In the genomic region with DNA sequence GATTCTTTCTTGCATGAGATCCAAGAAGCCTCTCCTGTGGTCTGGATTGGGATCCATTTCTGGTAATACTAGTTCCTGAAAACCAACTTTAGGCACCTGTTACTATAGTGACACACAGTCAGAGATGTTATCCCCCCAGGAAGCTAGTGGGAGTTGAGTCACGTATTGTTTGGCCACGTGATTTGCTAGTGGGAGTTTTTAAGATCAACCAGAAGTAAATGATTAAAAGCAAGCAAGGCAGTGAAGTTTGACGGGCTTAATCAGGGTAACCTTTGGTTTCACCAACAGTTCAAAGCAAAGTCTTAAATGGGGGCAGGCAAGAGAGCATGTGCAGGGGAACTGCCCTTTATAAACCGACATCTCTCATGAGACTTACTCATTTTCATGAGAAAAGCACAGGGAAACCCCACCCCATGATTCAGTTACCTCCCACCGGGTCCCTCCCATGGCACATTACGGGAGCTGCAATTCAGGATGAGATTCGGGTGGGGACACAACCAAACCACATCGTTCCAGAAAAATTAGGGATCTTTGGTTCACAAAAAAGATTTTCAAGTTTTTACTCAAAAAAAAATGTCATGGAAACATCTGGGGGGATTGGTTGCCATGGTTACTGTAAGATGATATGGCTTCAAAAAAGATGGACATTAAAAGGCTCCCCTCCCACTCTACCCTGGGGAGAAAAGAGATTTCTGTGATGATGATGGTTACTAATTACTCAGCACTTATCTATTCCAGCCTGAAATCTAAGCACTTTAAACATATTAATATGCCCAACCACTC, we compare ENCODE assay signal across 9 cellular contexts.
A peak's percentile ranks its signal among the peaks of the same experiment; 100 is the strongest.
DNase-seq lines count a peak whose midpoint lies in the region; ATAC-seq, FAIRE-seq and TF ChIP-seq lines count a peak whose summit lies in the region.
"Had no signal": no experiment of that assay in that cellular context is flagged by ENCODE, and none has a peak within 500 bp of the region (broad histone marks: within the 10 kb centered on the region; RNA-seq: fewer than 3 reads in every experiment).

No MANE protein-coding gene starts in this region.

- no peak overlapping the region for H3K4me3 ChIP-seq in GM06990 (replicated peaks; ENCODE audit: low read depth, low read length)
- H3K4me3 ChIP-seq in foreskin fibroblast (ENCODE audit: low read depth in 1 of 2, low read length in 2 of 2) = no peak overlapping the region
- H3K4me3 ChIP-seq: lung had no signal

- TF ChIP-seq CTCF in GM06990 (IDR thresholded peaks at IDR 0.05; ENCODE audit: insufficient read depth, low read length, poor library complexity, severe bottlenecking) (no peak), foreskin fibroblast (IDR thresholded peaks at IDR 0.05; ENCODE audit: low read depth, low read length) (no peak)

- FAIRE-seq in HTR-8/SVneo (lab: Jason Lieb, UNC) = no peak
- FAIRE-seq in frontal cortex (lab: Jason Lieb, UNC) = no peak

- ATAC-seq in GM19438 (IDR thresholded peaks at IDR 0.05; ENCODE audit: low read depth, unreplicated experiment) (peak; percentile 81), HG03432 (IDR thresholded peaks at IDR 0.05; ENCODE audit: unreplicated experiment) (peak; percentile 76)

- H3K36me3 ChIP-seq in GM06990 (ENCODE audit: control insufficient read depth, insufficient read depth, low read length) = no peaks in the 10 kb centered on the region

- no peaks in the 10 kb centered on the region for H3K27me3 ChIP-seq in GM06990 (replicated peaks; ENCODE audit: control insufficient read depth, insufficient read depth, low read length)

- peak; percentile 80 for DNase-seq in GM06990 (ENCODE audit: extremely low read depth, insufficient read length)
- peak; percentile 74 to 78 for DNase-seq in foreskin fibroblast
- no peak for DNase-seq in HTR-8/SVneo (ENCODE audit: insufficient read length, low spot score)
- DNase-seq in frontal cortex (ENCODE audit: low spot score in 2 of 2) = no peak
- no peak for DNase-seq in SKM-1 treated with dmso at 0.1 percent for 144 hours (lab: John Stamatoyannopoulos, UW; ENCODE audit: unreplicated experiment)
- no peak for DNase-seq in NCI-H2171 treated with DMSO at 0.1 percent for 48 hours (lab: John Stamatoyannopoulos, UW)

Comparison
In these comparisons a context has a peak if more than half of its experiments do, and no peak if none do; other contexts are left out.
1. DNase-seq: peak in GM06990 (single experiment) and foreskin fibroblast (2 of 2); none in HTR-8/SVneo (single experiment), frontal cortex (0 of 2), SKM-1 treated with dmso at 0.1 percent for 144 hours (single experiment) and NCI-H2171 treated with DMSO at 0.1 percent for 48 hours (single experiment).